In the genomic region with DNA sequence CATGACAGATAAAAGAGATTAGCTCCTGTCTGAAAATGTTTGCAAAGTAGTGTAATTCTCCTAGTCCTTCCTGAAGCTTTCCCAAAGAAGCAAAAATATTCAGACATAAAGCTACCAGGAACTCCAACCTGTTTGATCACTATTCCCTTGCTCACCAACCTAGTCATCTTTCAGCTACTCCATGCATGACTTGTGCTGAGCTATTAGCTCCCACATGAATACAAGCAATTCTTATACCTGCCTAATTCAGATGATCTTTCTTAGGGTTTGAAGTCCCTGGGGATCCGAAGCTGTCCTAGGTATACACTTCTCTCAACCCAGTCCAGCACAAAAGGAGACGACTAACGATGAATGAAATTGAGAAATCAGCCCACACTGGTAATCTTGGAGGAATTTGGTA, we compare ENCODE assay signal across 8 cellular contexts. TPM values are rescaled to one million over a fixed set of nuclear protein-coding genes. Genes with fewer than 3 reads are reported as not detected.
DNase-seq lines count a peak whose midpoint lies in the region; ATAC-seq and TF ChIP-seq lines count a peak whose summit lies in the region.

No MANE protein-coding gene starts in this region.

- no peaks in the 10 kb centered on the region for H3K9me3 Mint-ChIP-seq in activated T-helper 1 cell treated with anti-CD3 and anti-CD28 coated beads, Interleukin-12 subunit alpha, Interleukin-12 subunit beta, Interleukin-2, Interleukin-4 antibody, amounts not matched to agents 30 ng/mL and 10 ng/mL and 1 ng/mL, durations not matched to agents 14 hours and 24 hours and 36 hours

- peaks cover 0 to 22% (median 4%) of the 10 kb centered on the region in 12 donors for H3K4me1 ChIP-seq in heart left ventricle
- H3K4me1 ChIP-seq in smooth muscle cell (ENCODE audit: low read depth), result peaks cover 12% of the 10 kb centered on the region

- H3K36me3 ChIP-seq in heart left ventricle (peaks cover 0 to 4% (median 0%) of the 10 kb centered on the region in 9 donors), smooth muscle cell (ENCODE audit: low read depth) (no peaks in the 10 kb centered on the region)

- intact Hi-C loops in heart left ventricle (cut with DNase I), result no loop called here
- intact Hi-C loops in left cardiac atrium (cut with DNase I), result no loop called here
- intact Hi-C loops in activated T-helper 1 cell treated with anti-CD3 and anti-CD28 coated beads, Interleukin-12 subunit alpha, Interleukin-12 subunit beta, Interleukin-2, Interleukin-4 antibody, amounts not matched to agents 30 ng/mL and 10 ng/mL and 1 ng/mL, durations not matched to agents 14 hours and 24 hours and 36 hours (cut with micrococcal nuclease), result loop anchor here (2.0 to 10.0 kb wide), 3 partner anchors 64 to 356 kb away; a partner anchor contains a TSS

- WGBS in heart left ventricle, 4 donors, result 45 to 53% (median 50%) methylated on average over 3 of the region's 3 CpGs
- 16% methylated on average over 3 of the region's 3 CpGs for WGBS in smooth muscle cell (ENCODE audit: low lambda C conversion rate)

- H3K9ac ChIP-seq in smooth muscle cell (ENCODE audit: low read depth), result peak overlapping the region; percentile 92

- H3K27ac ChIP-seq in heart left ventricle (peak overlapping the region in 11 of 12 donors; percentile 89 to 96 (median 94)), smooth muscle cell (ENCODE audit: low read depth) (peak overlapping the region; percentile 89)

- no peaks in the 10 kb centered on the region for H3K79me2 ChIP-seq in smooth muscle cell (ENCODE audit: low read depth)

- peaks cover 1% of the 10 kb centered on the region for H3K36me3 Mint-ChIP-seq in activated T-helper 1 cell treated with anti-CD3 and anti-CD28 coated beads, Interleukin-12 subunit alpha, Interleukin-12 subunit beta, Interleukin-2, Interleukin-4 antibody, amounts not matched to agents 30 ng/mL and 10 ng/mL and 1 ng/mL, durations not matched to agents 14 hours and 24 hours and 36 hours (ENCODE audit: low read depth)

- ATAC-seq in heart left ventricle (peak in 1 of 4 donors; percentile 1), left cardiac atrium (no peak), GM21619 (IDR thresholded peaks at IDR 0.05; ENCODE audit: unreplicated experiment) (no peak)

- H3K4me3 ChIP-seq in heart left ventricle, result peak overlapping the region in 11 of 12 donors; percentile 37 to 81 (median 67)
- peak overlapping the region; percentile 98; the same call in 1 of the 2 replicates for H3K4me3 ChIP-seq in iPS-18c (ENCODE audit: insufficient read depth, low read depth, low read length)
- peak overlapping the region; percentile 60 for H3K4me3 ChIP-seq in smooth muscle cell

- no peak for TF ChIP-seq CTCF in heart left ventricle (IDR thresholded peaks at IDR 0.05)
- no peak for TF ChIP-seq CTCF in smooth muscle cell (IDR thresholded peaks at IDR 0.05; ENCODE audit: borderline replicate concordance, insufficient read depth, poor library complexity, severe bottlenecking)

- H2AFZ ChIP-seq in smooth muscle cell (ENCODE audit: low read depth), result peak overlapping the region; percentile 85

- H3K27me3 ChIP-seq in heart left ventricle (no peaks in the 10 kb centered on the region), smooth muscle cell (ENCODE audit: low read depth) (no peaks in the 10 kb centered on the region)

- peaks cover 20% of the 10 kb centered on the region for H3K4me1 Mint-ChIP-seq in activated T-helper 1 cell treated with anti-CD3 and anti-CD28 coated beads, Interleukin-12 subunit alpha, Interleukin-12 subunit beta, Interleukin-2, Interleukin-4 antibody, amounts not matched to agents 30 ng/mL and 10 ng/mL and 1 ng/mL, durations not matched to agents 14 hours and 24 hours and 36 hours (ENCODE audit: low read depth)

- peaks cover 5% of the 10 kb centered on the region for H3K27me3 Mint-ChIP-seq in activated T-helper 1 cell treated with anti-CD3 and anti-CD28 coated beads, Interleukin-12 subunit alpha, Interleukin-12 subunit beta, Interleukin-2, Interleukin-4 antibody, amounts not matched to agents 30 ng/mL and 10 ng/mL and 1 ng/mL, durations not matched to agents 14 hours and 24 hours and 36 hours (ENCODE audit: insufficient read depth)

- no peaks in the 10 kb centered on the region for H4K20me1 ChIP-seq in smooth muscle cell (ENCODE audit: low read depth)

- no peaks in the 10 kb centered on the region for H3F3A ChIP-seq in smooth muscle cell (ENCODE audit: low read depth)

- peak overlapping the region; percentile 90 for H3K4me2 ChIP-seq in smooth muscle cell

- no peaks in the 10 kb centered on the region for H3K9me3 ChIP-seq in heart left ventricle
- no peaks in the 10 kb centered on the region for H3K9me3 ChIP-seq in iPS-18c (ENCODE audit: control insufficient read depth, insufficient read depth, low read length)
- H3K9me3 ChIP-seq in smooth muscle cell (replicated peaks; ENCODE audit: low read depth), result no peaks in the 10 kb centered on the region

- no peak for TF ChIP-seq POLR2A in heart left ventricle (IDR thresholded peaks at IDR 0.05)

- DNase-seq in heart left ventricle (no peak), left cardiac atrium (no peak), smooth muscle cell (lab: John Stamatoyannopoulos, UW; ENCODE audit: unreplicated experiment) (no peak), OCI-M2 (lab: John Stamatoyannopoulos, UW; ENCODE audit: unreplicated experiment) (no peak)
- DNase-seq in activated T-helper 1 cell treated with anti-CD3 and anti-CD28 coated beads, Interleukin-12 subunit alpha, Interleukin-12 subunit beta, Interleukin-2, Interleukin-4 antibody, amounts not matched to agents 30 ng/mL and 10 ng/mL and 1 ng/mL, durations not matched to agents 14 hours and 24 hours and 36 hours (ENCODE audit: low spot score), result no peak
- no peak for DNase-seq in activated CD8-positive, alpha-beta memory T cell treated with anti-CD3 and anti-CD28 coated beads for 24 hours

- H3K27ac Mint-ChIP-seq in activated T-helper 1 cell treated with anti-CD3 and anti-CD28 coated beads, Interleukin-12 subunit alpha, Interleukin-12 subunit beta, Interleukin-2, Interleukin-4 antibody, amounts not matched to agents 30 ng/mL and 10 ng/mL and 1 ng/mL, durations not matched to agents 14 hours and 24 hours and 36 hours, result peak overlapping the region; percentile 63

- peak overlapping the region; percentile 91 for H3K4me3 Mint-ChIP-seq in activated T-helper 1 cell treated with anti-CD3 and anti-CD28 coated beads, Interleukin-12 subunit alpha, Interleukin-12 subunit beta, Interleukin-2, Interleukin-4 antibody, amounts not matched to agents 30 ng/mL and 10 ng/mL and 1 ng/mL, durations not matched to agents 14 hours and 24 hours and 36 hours

RNA-seq across cellular contexts. Expression of a gene that starts 0.7 kb away (rescaled TPM):
- 10 to 100 TPM; 20.1 to 55.8 (median 26.3) TPM for total RNA-seq in heart left ventricle
- 10 to 100 TPM; 10.1 to 30.9 TPM for polyA plus RNA-seq in heart left ventricle
- total RNA-seq in left cardiac atrium, result 10 to 100 TPM; 26.9 to 31.6 TPM
- 1.2 and 2.0 TPM in 2 replicates for total RNA-seq in activated T-helper 1 cell treated with anti-CD3 and anti-CD28 coated beads, Interleukin-12 subunit alpha, Interleukin-12 subunit beta, Interleukin-2, Interleukin-4 antibody, amounts not matched to agents 30 ng/mL and 10 ng/mL and 1 ng/mL, durations not matched to agents 14 hours and 24 hours and 36 hours
- 3.7 and 4.7 TPM in 2 replicates for total RNA-seq in smooth muscle cell
- polyA plus RNA-seq in smooth muscle cell, result 2.9 and 4.0 TPM in 2 replicates

RNA-seq across cellular contexts. Expression of a gene that starts 35.7 kb away (rescaled TPM):
- total RNA-seq in heart left ventricle, result 10 to 100 TPM; 14.7 to 29.0 (median 20.1) TPM
- polyA plus RNA-seq in heart left ventricle, result 10 to 100 TPM; 11.9 to 27.7 TPM
- 10 to 100 TPM; 19.2 to 28.8 TPM for total RNA-seq in left cardiac atrium
- total RNA-seq in activated T-helper 1 cell treated with anti-CD3 and anti-CD28 coated beads, Interleukin-12 subunit alpha, Interleukin-12 subunit beta, Interleukin-2, Interleukin-4 antibody, amounts not matched to agents 30 ng/mL and 10 ng/mL and 1 ng/mL, durations not matched to agents 14 hours and 24 hours and 36 hours, result 70.1 and 71.8 TPM in 2 replicates
- 67.3 and 67.4 TPM in 2 replicates for total RNA-seq in smooth muscle cell
- 45.1 and 46.9 TPM in 2 replicates for polyA plus RNA-seq in smooth muscle cell
